ENCODE assay signal across 22 cellular contexts in the genomic region with DNA sequence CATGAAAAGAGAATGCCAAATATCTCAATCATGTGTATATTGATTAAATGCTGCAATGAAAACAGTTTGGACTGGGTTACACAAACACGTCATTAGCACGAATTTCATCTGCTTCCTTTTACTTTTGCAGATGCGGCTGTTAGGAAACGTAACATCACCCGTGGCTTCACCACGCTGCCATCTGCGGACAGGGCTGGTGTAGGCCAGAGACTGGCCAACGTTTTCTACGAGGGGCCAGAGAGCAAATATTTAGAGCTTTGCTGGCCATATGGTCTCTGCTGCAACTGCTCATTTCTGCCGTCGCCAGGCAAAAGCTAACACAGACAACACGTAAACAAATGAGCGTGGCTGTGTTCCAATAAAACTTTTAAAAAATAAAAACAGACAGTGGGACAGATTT.
"Had no signal": no experiment of that assay in that cellular context is flagged by ENCODE, and none has a peak within 500 bp of the region (broad histone marks: within the 10 kb centered on the region; RNA-seq: fewer than 3 reads in every experiment).

No MANE protein-coding gene starts in this region.

- DNase-seq: activated CD4-positive, alpha-beta T cell treated with anti-CD3 and anti-CD28 coated beads, Interleukin-2, amount 50 U/mL, for 1 hour; activated CD4-positive, CD25-positive, alpha-beta regulatory T cell treated with anti-CD3 and anti-CD28 coated beads, Interleukin-2, amount 50 U/mL, for 72 hours; activated gamma-delta T cell treated with Interleukin-2 at 50 U/mL for 16 hours; activated T-cell treated with anti-CD3 and anti-CD28 coated beads, Interleukin-2, amount 50 U/mL, for 1 hour; aorta; effector CD4-positive, alpha-beta T cell; erythroblast; heart left ventricle; posterior cingulate gyrus; right lobe of liver; stimulated activated CD4-positive, alpha-beta T cell treated with anti-CD3 and anti-CD28 coated beads, Interleukin-1b, Interleukin-23, amount 100 ng/mL, for 48 hours; substantia nigra; thyroid gland; upper lobe of right lung had no signal

- H3K4me1 Mint-ChIP-seq: activated naive CD4-positive, alpha-beta T cell treated with anti-CD3 and anti-CD28 coated beads, Interleukin-2, amount 50 U/mL, for 24 hours; brain; memory B cell had no signal

- H3K9me3 Mint-ChIP-seq: activated naive CD4-positive, alpha-beta T cell treated with anti-CD3 and anti-CD28 coated beads, Interleukin-2, amount 50 U/mL, for 24 hours; brain; dendritic cell treated with granulocyte-macrophage colony-stimulating factor and Interleukin-4, amounts not matched to agents 40 ng/mL and 50 ng/mL, for 4 days; memory B cell; stimulated activated naive CD8-positive, alpha-beta T cell treated with anti-CD3 and anti-CD28 coated beads, Interleukin-15, Interleukin-2, amounts not matched to agents 100 ng/mL and 50 ng/mL, for 24 hours; T-helper 2 cell treated with Interferon-gamma antibody and Interleukin-4, amounts not matched to agents 5 μg/mL and 100 μg/mL, for 36 hours had no signal

- H3K4me3 ChIP-seq: gastroesophageal sphincter, heart left ventricle, right lobe of liver, skin epidermis, thyroid gland, upper lobe of right lung had no signal

- H3K4me3 Mint-ChIP-seq: activated naive CD4-positive, alpha-beta T cell treated with anti-CD3 and anti-CD28 coated beads, Interleukin-2, amount 50 U/mL, for 24 hours; brain; dendritic cell treated with granulocyte-macrophage colony-stimulating factor and Interleukin-4, amounts not matched to agents 40 ng/mL and 50 ng/mL, for 4 days; memory B cell; stimulated activated naive CD8-positive, alpha-beta T cell treated with anti-CD3 and anti-CD28 coated beads, Interleukin-15, Interleukin-2, amounts not matched to agents 100 ng/mL and 50 ng/mL, for 24 hours; T-helper 2 cell treated with Interferon-gamma antibody and Interleukin-4, amounts not matched to agents 5 μg/mL and 100 μg/mL, for 36 hours had no signal

- H3K27ac Mint-ChIP-seq: activated naive CD4-positive, alpha-beta T cell treated with anti-CD3 and anti-CD28 coated beads, Interleukin-2, amount 50 U/mL, for 24 hours; brain; dendritic cell treated with granulocyte-macrophage colony-stimulating factor and Interleukin-4, amounts not matched to agents 40 ng/mL and 50 ng/mL, for 4 days; memory B cell; stimulated activated naive CD8-positive, alpha-beta T cell treated with anti-CD3 and anti-CD28 coated beads, Interleukin-15, Interleukin-2, amounts not matched to agents 100 ng/mL and 50 ng/mL, for 24 hours; T-helper 2 cell treated with Interferon-gamma antibody and Interleukin-4, amounts not matched to agents 5 μg/mL and 100 μg/mL, for 36 hours had no signal

- H3K36me3 Mint-ChIP-seq: activated naive CD4-positive, alpha-beta T cell treated with anti-CD3 and anti-CD28 coated beads, Interleukin-2, amount 50 U/mL, for 24 hours; brain; memory B cell had no signal

- H3K27me3 Mint-ChIP-seq: activated naive CD4-positive, alpha-beta T cell treated with anti-CD3 and anti-CD28 coated beads, Interleukin-2, amount 50 U/mL, for 24 hours; stimulated activated naive CD8-positive, alpha-beta T cell treated with anti-CD3 and anti-CD28 coated beads, Interleukin-15, Interleukin-2, amounts not matched to agents 100 ng/mL and 50 ng/mL, for 24 hours had no signal

- ATAC-seq: gastroesophageal sphincter, heart left ventricle, right lobe of liver, upper lobe of right lung had no signal
